Comparison of ENCODE assay signal across 1 cellular context in genomic region chr15:64070965-64071851, GRCh38.
TF ChIP-seq lines count a peak whose summit lies in the region.

No MANE protein-coding gene starts in this region.

TF ChIP-seq in endothelial cell of umbilical vein, 7 proteins besides CTCF, POLR2A, EP300 and RAD21:
- no peak for TF ChIP-seq EZH2 (IDR thresholded peaks at IDR 0.05; ENCODE audit: borderline replicate concordance, low read depth, low read length, severe bottlenecking)
- TF ChIP-seq MYC (IDR thresholded peaks at IDR 0.05; ENCODE audit: low read depth, low read length), result no peak
- TF ChIP-seq FOS (IDR thresholded peaks at IDR 0.05; ENCODE audit: borderline replicate concordance, insufficient read depth, low read length), result peak; percentile 72
- TF ChIP-seq GATA2 (IDR thresholded peaks at IDR 0.05; ENCODE audit: insufficient read depth, insufficient read length, low read depth, low read length), result no peak
- peak; percentile 69 for TF ChIP-seq MAX (IDR thresholded peaks at IDR 0.05; ENCODE audit: insufficient read depth, insufficient read length)
- TF ChIP-seq POLR2AphosphoS5 (IDR thresholded peaks at IDR 0.05; ENCODE audit: insufficient read depth, low read depth, low read length), result no peak
- TF ChIP-seq JUN (IDR thresholded peaks at IDR 0.05; ENCODE audit: borderline replicate concordance, insufficient read depth, insufficient read length, low read depth), result peak; percentile 65
